14 cellular contexts compared by ENCODE assay signal in genomic region chr17:75459246-75459589, GRCh38. TPM values are rescaled to one million over a fixed set of nuclear protein-coding genes. Genes with fewer than 3 reads are reported as not detected.
DNase-seq lines count a peak whose midpoint lies in the region; ATAC-seq and TF ChIP-seq lines count a peak whose summit lies in the region.
"Had no signal": no experiment of that assay in that cellular context is flagged by ENCODE, and none has a peak within 500 bp of the region (broad histone marks: within the 10 kb centered on the region; RNA-seq: fewer than 3 reads in every experiment).

No MANE protein-coding gene starts in this region.

- intact Hi-C loops in breast epithelium (cut with DNase I; ENCODE audit: low total_unique reads) (no loop called here), mammary epithelial cell (cut with micrococcal nuclease) (no loop called here)
- intact Hi-C loops in dendritic cell treated with granulocyte-macrophage colony-stimulating factor and Interleukin-4, amounts not matched to agents 40 ng/mL and 50 ng/mL, for 4 days (cut with micrococcal nuclease) = no loop called here
- intact Hi-C loops in naive thymus-derived CD4-positive, alpha-beta T cell (cut with micrococcal nuclease) = no loop called here

- H3K27ac ChIP-seq in breast epithelium (peak overlapping the region; percentile 91 to 92), mammary epithelial cell (ENCODE audit: insufficient read depth, low read depth, low read length) (no peak overlapping the region), upper lobe of left lung (peak overlapping the region; percentile 64 to 82 (median 68)), SJCRH30 (no peak overlapping the region)
- no peak overlapping the region for H3K27ac ChIP-seq in naive thymus-derived CD4-positive, alpha-beta T cell (ENCODE audit: low read depth, low read length)

- H3K36me3 ChIP-seq in breast epithelium = no peaks in the 10 kb centered on the region
- no peaks in the 10 kb centered on the region for H3K36me3 ChIP-seq in mammary epithelial cell (ENCODE audit: insufficient read depth, low read length)
- H3K36me3 ChIP-seq in upper lobe of left lung = no peaks in the 10 kb centered on the region
- H3K36me3 ChIP-seq in naive thymus-derived CD4-positive, alpha-beta T cell (ENCODE audit: control insufficient read depth in 2 of 3, insufficient read depth in 3 of 3, low read length in 3 of 3) = peaks cover 0 to 5% (median 0%) of the 10 kb centered on the region in 3 experiments
- H3K36me3 ChIP-seq in SJCRH30 = no peaks in the 10 kb centered on the region
- H3K36me3 ChIP-seq: thoracic aorta had no signal

- H3K4me1 Mint-ChIP-seq in dendritic cell treated with granulocyte-macrophage colony-stimulating factor and Interleukin-4, amounts not matched to agents 40 ng/mL and 50 ng/mL, for 4 days (ENCODE audit: low read depth) = peaks cover 41% of the 10 kb centered on the region
- H3K4me1 Mint-ChIP-seq in naive thymus-derived CD4-positive, alpha-beta T cell = peaks cover 26 to 53% (median 44%) of the 10 kb centered on the region in 7 donors

- no peaks in the 10 kb centered on the region for H3K27me3 ChIP-seq in breast epithelium
- no peaks in the 10 kb centered on the region for H3K27me3 ChIP-seq in mammary epithelial cell (ENCODE audit: insufficient read depth, low read length)
- no peaks in the 10 kb centered on the region for H3K27me3 ChIP-seq in upper lobe of left lung
- no peaks in the 10 kb centered on the region for H3K27me3 ChIP-seq in naive thymus-derived CD4-positive, alpha-beta T cell (ENCODE audit: control insufficient read depth in 2 of 2, insufficient read depth in 2 of 2, low read length in 2 of 2)
- H3K27me3 ChIP-seq in SJCRH30 = no peaks in the 10 kb centered on the region

- no peak overlapping the region for H3K9ac ChIP-seq in mammary epithelial cell (ENCODE audit: insufficient read depth, low read length)

- H3K4me3 ChIP-seq in breast epithelium = no peak overlapping the region
- no peak overlapping the region for H3K4me3 ChIP-seq in mammary epithelial cell (replicated peaks in 1 of 3; ENCODE audit: insufficient read depth in 1 of 3, low read depth in 2 of 3, low read length in 3 of 3)
- no peak overlapping the region for H3K4me3 ChIP-seq in upper lobe of left lung
- H3K4me3 ChIP-seq in naive thymus-derived CD4-positive, alpha-beta T cell (ENCODE audit: low read length) = no peak overlapping the region
- H3K4me3 ChIP-seq in SJCRH30 = no peak overlapping the region
- H3K4me3 ChIP-seq: thoracic aorta had no signal

- in situ Hi-C loops in mammary epithelial cell (cut with MboI; ENCODE audit: low sequenced_read_pairs in 2 of 2) = no loop called here

- POLR2A ChIA-PET in naive thymus-derived CD4-positive, alpha-beta T cell (lab: Charles Lee) = interaction anchor here (1.4 kb wide), 1 partner anchor 39 kb away, joined by 3 read pairs; no protein-coding TSS in a partner anchor

- H3K9me3 ChIP-seq in breast epithelium (no peaks in the 10 kb centered on the region), mammary epithelial cell (replicated peaks; ENCODE audit: insufficient read depth, low read length) (no peaks in the 10 kb centered on the region), upper lobe of left lung (no peaks in the 10 kb centered on the region), SJCRH30 (replicated peaks) (no peaks in the 10 kb centered on the region)
- H3K9me3 ChIP-seq in naive thymus-derived CD4-positive, alpha-beta T cell (ENCODE audit: control insufficient read depth in 2 of 3, low read length in 3 of 3) = no peaks in the 10 kb centered on the region
- H3K9me3 ChIP-seq: thoracic aorta had no signal

- dilution Hi-C loops in mammary epithelial cell (cut with HindIII; ENCODE audit: low sequenced_read_pairs) = no loop called here

- H3K4me1 ChIP-seq in breast epithelium (peaks cover 0 to 9% of the 10 kb centered on the region in 2 donors), mammary epithelial cell (ENCODE audit: insufficient read depth, low read length) (peaks cover 3% of the 10 kb centered on the region), upper lobe of left lung (peaks cover 23 to 40% (median 32%) of the 10 kb centered on the region in 4 donors), SJCRH30 (no peaks in the 10 kb centered on the region)
- H3K4me1 ChIP-seq in naive thymus-derived CD4-positive, alpha-beta T cell (ENCODE audit: control insufficient read depth in 2 of 2, insufficient read depth in 2 of 2, low read length in 2 of 2) = peaks cover 10% of the 10 kb centered on the region in 2 donors

- H3K9me3 Mint-ChIP-seq in dendritic cell treated with granulocyte-macrophage colony-stimulating factor and Interleukin-4, amounts not matched to agents 40 ng/mL and 50 ng/mL, for 4 days = no peaks in the 10 kb centered on the region
- no peaks in the 10 kb centered on the region for H3K9me3 Mint-ChIP-seq in naive thymus-derived CD4-positive, alpha-beta T cell

- CTCF ChIA-PET in mammary epithelial cell (lab: Charles Lee; ENCODE audit: low non-redundant PET) = no interaction called here
- CTCF ChIA-PET in naive thymus-derived CD4-positive, alpha-beta T cell (lab: Charles Lee) = interaction anchor here (0.9 kb wide), 1 partner anchor 28 kb away, joined by 3 read pairs; no protein-coding TSS in a partner anchor

- H3K27me3 Mint-ChIP-seq in dendritic cell treated with granulocyte-macrophage colony-stimulating factor and Interleukin-4, amounts not matched to agents 40 ng/mL and 50 ng/mL, for 4 days = no peaks in the 10 kb centered on the region
- no peaks in the 10 kb centered on the region for H3K27me3 Mint-ChIP-seq in naive thymus-derived CD4-positive, alpha-beta T cell

- peaks cover 13% of the 10 kb centered on the region for H3K79me2 ChIP-seq in mammary epithelial cell (ENCODE audit: insufficient read depth, low read length)

- TF ChIP-seq POLR2A in breast epithelium (IDR thresholded peaks at IDR 0.05) = no peak
- TF ChIP-seq POLR2A in upper lobe of left lung (IDR thresholded peaks at IDR 0.05) = no peak

- no peaks in the 10 kb centered on the region for H4K20me1 ChIP-seq in mammary epithelial cell (ENCODE audit: insufficient read depth, low read length)

- no peak for TF ChIP-seq CTCF in breast epithelium (IDR thresholded peaks at IDR 0.05)
- TF ChIP-seq CTCF in mammary epithelial cell (conservative IDR thresholded peaks at IDR 0.05 in 1 of 2, IDR thresholded peaks at IDR 0.05 in 1 of 2; ENCODE audit: extremely low read depth in 1 of 2, insufficient read depth in 1 of 2, low read depth in 1 of 2, low read length in 2 of 2) = no peak
- TF ChIP-seq CTCF in upper lobe of left lung (IDR thresholded peaks at IDR 0.05) = no peak

- H3K4me3 Mint-ChIP-seq in dendritic cell treated with granulocyte-macrophage colony-stimulating factor and Interleukin-4, amounts not matched to agents 40 ng/mL and 50 ng/mL, for 4 days = no peak overlapping the region
- H3K4me3 Mint-ChIP-seq in naive thymus-derived CD4-positive, alpha-beta T cell = peak overlapping the region in 1 of 10 donors; percentile 27

- peaks cover 16% of the 10 kb centered on the region for H3K36me3 Mint-ChIP-seq in dendritic cell treated with granulocyte-macrophage colony-stimulating factor and Interleukin-4, amounts not matched to agents 40 ng/mL and 50 ng/mL, for 4 days (ENCODE audit: low read depth)
- H3K36me3 Mint-ChIP-seq in naive thymus-derived CD4-positive, alpha-beta T cell = peaks cover 0 to 3% (median 3%) of the 10 kb centered on the region in 5 donors

- 100% methylated on average over 1 of the region's 1 CpG for WGBS in mammary epithelial cell (ENCODE audit: low coverage, missing lambda C conversion rate)
- WGBS in upper lobe of left lung, 2 donors = 60 to 70% methylated on average over 1 of the region's 1 CpG

- no peak for ATAC-seq in upper lobe of left lung (ENCODE audit: low FRiP score in 2 of 2)
- ATAC-seq in naive thymus-derived CD4-positive, alpha-beta T cell = no peak

- TF ChIP-seq EP300 in upper lobe of left lung (IDR thresholded peaks at IDR 0.05) = no peak

- BruUV-seq in mammary epithelial cell (replicated peaks; lab: Mats Ljungman, UMichigan) = no TSS peak

- H3K4me2 ChIP-seq in mammary epithelial cell (ENCODE audit: insufficient read depth, low read depth, low read length) = no peak overlapping the region

- no peak overlapping the region for H2AFZ ChIP-seq in mammary epithelial cell (ENCODE audit: low read depth, low read length)

- no peak for DNase-seq in breast epithelium (ENCODE audit: low spot score in 2 of 2)
- no peak for DNase-seq in mammary epithelial cell
- DNase-seq in myocyte (ENCODE audit: low read depth) = peak; percentile 52
- DNase-seq in upper lobe of left lung = no peak
- no peak for DNase-seq in naive thymus-derived CD4-positive, alpha-beta T cell
- no peak for DNase-seq in SJCRH30
- no peak for DNase-seq in HuH-7.5 (ENCODE audit: low spot score)
- DNase-seq: activated naive CD4-positive, alpha-beta T cell treated with anti-CD3 and anti-CD28 coated beads, Interleukin-2, amount 50 U/mL, for 16 hours; cerebellar nuclear complex; NCI-H187 treated with DMSO at 0.1 percent for 48 hours; retina; SIG-M5 had no signal

- H3K27ac Mint-ChIP-seq in dendritic cell treated with granulocyte-macrophage colony-stimulating factor and Interleukin-4, amounts not matched to agents 40 ng/mL and 50 ng/mL, for 4 days = peak overlapping the region; percentile 22
- peak overlapping the region in 1 of 9 donors; percentile 18 for H3K27ac Mint-ChIP-seq in naive thymus-derived CD4-positive, alpha-beta T cell

RNA-seq across cellular contexts. Expression of gene TMEM94, which starts 2.8 kb away (rescaled TPM):
- total RNA-seq in breast epithelium = 10 to 100 TPM; 45.1 to 62.5 (median 51.1) TPM
- 10 to 100 TPM; 23.0 to 42.3 TPM for total RNA-seq in mammary epithelial cell
- 30.7 TPM for polyA plus RNA-seq in mammary epithelial cell
- 161 TPM for polyA minus RNA-seq in mammary epithelial cell
- total RNA-seq in myocyte = 73.0 and 80.0 TPM in 2 replicates
- 48.7 TPM for polyA plus RNA-seq in myocyte (2012)
- 100 to 1,000 TPM in 2 of 6 donors, 10 to 100 TPM in 4; 62.3 to 320 (median 90.5) TPM for total RNA-seq in upper lobe of left lung
- 10 to 100 TPM; 74.1 to 97.2 (median 81.9) TPM for total RNA-seq in naive thymus-derived CD4-positive, alpha-beta T cell
- polyA plus RNA-seq in naive thymus-derived CD4-positive, alpha-beta T cell = 10 to 100 TPM; 11.7 to 27.2 TPM
- total RNA-seq in SJCRH30 (2014; rRNA removed; shearing (Covaris generic)) = 43.5 and 55.6 TPM in 2 replicates

RNA-seq across cellular contexts. Expression of gene GRB2, which starts 53.7 kb away (rescaled TPM):
- 100 to 1,000 TPM in 1 of 3 donors, 10 to 100 TPM in 2; 72.4 to 104 (median 77.1) TPM for total RNA-seq in breast epithelium
- 10 to 100 TPM; 61.5 to 78.6 TPM for total RNA-seq in mammary epithelial cell
- 49.9 TPM for polyA plus RNA-seq in mammary epithelial cell
- polyA minus RNA-seq in mammary epithelial cell = 124 TPM
- 125 and 138 TPM in 2 replicates for total RNA-seq in myocyte
- polyA plus RNA-seq in myocyte (2012) = 109 TPM
- 100 to 1,000 TPM; 103 to 168 (median 151) TPM for total RNA-seq in upper lobe of left lung
- 100 to 1,000 TPM; 112 to 167 (median 139) TPM for total RNA-seq in naive thymus-derived CD4-positive, alpha-beta T cell
- polyA plus RNA-seq in naive thymus-derived CD4-positive, alpha-beta T cell = 100 to 1,000 TPM; 151 to 165 TPM
- total RNA-seq in SJCRH30 (2014; rRNA removed; shearing (Covaris generic)) = 91.8 and 92.9 TPM in 2 replicates

RNA-seq across cellular contexts. Expression of gene CASKIN2, which starts 56.1 kb away (rescaled TPM):
- total RNA-seq in breast epithelium = 10 to 100 TPM in 2 of 3 donors, 1 to 10 TPM in 1; 10.0 to 23.3 (median 14.6) TPM
- 10 to 100 TPM; 10.5 to 22.1 TPM for total RNA-seq in mammary epithelial cell
- polyA plus RNA-seq in mammary epithelial cell = 6.6 TPM
- 7.0 TPM for polyA minus RNA-seq in mammary epithelial cell
- 14.4 and 16.9 TPM in 2 replicates for total RNA-seq in myocyte
- 13.5 TPM for polyA plus RNA-seq in myocyte (2012)
- total RNA-seq in upper lobe of left lung = 100 to 1,000 TPM in 1 of 6 donors, 10 to 100 TPM in 5; 24.1 to 113 (median 48.5) TPM
- 1 to 10 TPM in 2 of 5 experiments, under 1 TPM in 3; 0.22 to 1.2 (median 0.92) TPM for total RNA-seq in naive thymus-derived CD4-positive, alpha-beta T cell
- under 1 TPM in 1 of 2 donors, not detected in 1; 0.28 TPM for polyA plus RNA-seq in naive thymus-derived CD4-positive, alpha-beta T cell
- total RNA-seq in SJCRH30 (2014; rRNA removed; shearing (Covaris generic)) = 6.9 and 9.3 TPM in 2 replicates

RNA-seq across cellular contexts. Expression of gene TSEN54, which starts 57.1 kb away (rescaled TPM):
- total RNA-seq in breast epithelium = 10 to 100 TPM; 18.4 to 34.7 (median 31.2) TPM
- 10 to 100 TPM; 10.2 to 19.6 TPM for total RNA-seq in mammary epithelial cell
- 24.1 TPM for polyA plus RNA-seq in mammary epithelial cell
- polyA minus RNA-seq in mammary epithelial cell = 12.5 TPM
- 28.2 and 44.4 TPM in 2 replicates for total RNA-seq in myocyte
- 19.9 TPM for polyA plus RNA-seq in myocyte (2012)
- 100 to 1,000 TPM in 2 of 6 donors, 10 to 100 TPM in 4; 19.5 to 125 (median 31.3) TPM for total RNA-seq in upper lobe of left lung
- total RNA-seq in naive thymus-derived CD4-positive, alpha-beta T cell = 10 to 100 TPM; 36.2 to 62.9 (median 56.0) TPM
- 10 to 100 TPM; 64.6 to 85.0 TPM for polyA plus RNA-seq in naive thymus-derived CD4-positive, alpha-beta T cell
- total RNA-seq in SJCRH30 (2014; rRNA removed; shearing (Covaris generic)) = 34.3 and 44.8 TPM in 2 replicates

Comparison
In these comparisons a context has a peak if more than half of its experiments do, and no peak if none do; other contexts are left out.
1. H3K27ac ChIP-seq: peak in breast epithelium (2 of 2) and upper lobe of left lung (4 of 4); none in mammary epithelial cell (single experiment), naive thymus-derived CD4-positive, alpha-beta T cell (single experiment) and SJCRH30 (single experiment).